Comparison of ENCODE assay signal across 2 cellular contexts in the genomic region with DNA sequence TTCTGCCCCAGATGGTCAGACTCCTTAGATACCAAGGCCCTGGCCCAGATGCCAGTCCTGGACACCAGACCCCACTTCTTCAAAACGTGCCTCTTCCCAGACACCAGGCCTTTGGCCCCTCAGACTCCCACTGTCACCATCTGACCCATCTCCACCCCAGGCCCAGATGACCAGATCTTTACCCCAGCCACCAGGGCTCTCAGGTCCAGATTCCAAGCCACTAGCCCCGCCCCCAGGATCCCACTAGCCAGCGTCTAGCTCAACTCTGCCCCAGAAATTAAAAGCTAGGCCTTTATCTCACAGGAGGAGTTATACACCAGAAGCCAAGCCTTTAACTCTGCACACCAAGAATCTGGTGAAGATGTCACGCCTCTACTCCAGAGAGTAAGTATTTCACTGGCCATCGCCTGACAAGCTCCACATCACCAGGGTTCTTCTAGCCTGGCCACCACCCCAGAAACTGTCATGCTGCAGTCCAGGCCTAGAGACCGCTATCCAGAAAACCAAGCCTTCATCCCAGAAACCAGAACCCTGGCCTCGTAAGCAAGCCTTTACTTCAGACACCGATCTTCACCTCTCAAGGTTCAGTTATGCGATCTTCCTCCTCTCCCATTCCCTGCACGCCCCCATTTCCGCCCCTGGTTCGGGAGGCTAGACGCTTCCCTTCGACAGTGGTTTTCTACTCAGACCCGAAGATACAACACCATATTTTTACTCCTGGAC.
TF ChIP-seq lines count a peak whose summit lies in the region.

No MANE protein-coding gene starts in this region.

TF ChIP-seq in SK-N-SH, 30 proteins besides CTCF, POLR2A, EP300 and RAD21:
- TF ChIP-seq POLR2AphosphoS5 (IDR thresholded peaks at IDR 0.05; ENCODE audit: low read depth, low read length) (no peak), RFX5 (IDR thresholded peaks at IDR 0.05; ENCODE audit: low read length) (no peak), FOXM1 (IDR thresholded peaks at IDR 0.05; ENCODE audit: low read depth) (no peak), EZH2phosphoT487 (IDR thresholded peaks at IDR 0.05; ENCODE audit: borderline replicate concordance, low read depth) (no peak), RCOR1 (IDR thresholded peaks at IDR 0.05; ENCODE audit: low read length) (no peak), FOSL2 (IDR thresholded peaks at IDR 0.05; ENCODE audit: borderline replicate concordance, low read depth) (no peak), SMC3 (IDR thresholded peaks at IDR 0.05; ENCODE audit: low read depth, low read length) (no peak), PBX3 (IDR thresholded peaks at IDR 0.05) (no peak), TAF1 (IDR thresholded peaks at IDR 0.05; ENCODE audit: borderline replicate concordance, low read depth, low read length) (no peak), MEF2A (IDR thresholded peaks at IDR 0.05; ENCODE audit: borderline replicate concordance, low read depth) (no peak), FOXJ3 (CRISPR knock-in tag; IDR thresholded peaks at IDR 0.05) (no peak)
- TF ChIP-seq, protein P1, sequence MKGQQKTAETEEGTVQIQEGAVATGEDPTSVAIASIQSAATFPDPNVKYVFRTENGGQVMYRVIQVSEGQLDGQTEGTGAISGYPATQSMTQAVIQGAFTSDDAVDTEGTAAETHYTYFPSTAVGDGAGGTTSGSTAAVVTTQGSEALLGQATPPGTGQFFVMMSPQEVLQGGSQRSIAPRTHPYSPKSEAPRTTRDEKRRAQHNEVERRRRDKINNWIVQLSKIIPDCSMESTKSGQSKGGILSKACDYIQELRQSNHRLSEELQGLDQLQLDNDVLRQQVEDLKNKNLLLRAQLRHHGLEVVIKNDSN (IDR thresholded peaks at IDR 0.05; ENCODE audit: borderline replicate concordance, low read depth), result no peak
- TF ChIP-seq, protein P2, sequence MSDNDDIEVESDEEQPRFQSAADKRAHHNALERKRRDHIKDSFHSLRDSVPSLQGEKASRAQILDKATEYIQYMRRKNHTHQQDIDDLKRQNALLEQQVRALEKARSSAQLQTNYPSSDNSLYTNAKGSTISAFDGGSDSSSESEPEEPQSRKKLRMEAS (IDR thresholded peaks at IDR 0.05; ENCODE audit: low read depth), result no peak
- TF ChIP-seq, protein P3, sequence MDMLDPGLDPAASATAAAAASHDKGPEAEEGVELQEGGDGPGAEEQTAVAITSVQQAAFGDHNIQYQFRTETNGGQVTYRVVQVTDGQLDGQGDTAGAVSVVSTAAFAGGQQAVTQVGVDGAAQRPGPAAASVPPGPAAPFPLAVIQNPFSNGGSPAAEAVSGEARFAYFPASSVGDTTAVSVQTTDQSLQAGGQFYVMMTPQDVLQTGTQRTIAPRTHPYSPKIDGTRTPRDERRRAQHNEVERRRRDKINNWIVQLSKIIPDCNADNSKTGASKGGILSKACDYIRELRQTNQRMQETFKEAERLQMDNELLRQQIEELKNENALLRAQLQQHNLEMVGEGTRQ (IDR thresholded peaks at IDR 0.05; ENCODE audit: borderline replicate concordance, low read depth, low read length), result no peak

TF ChIP-seq in SK-N-SH treated with all-trans-retinoic acid at 6 μM for 48 hours, 23 proteins besides CTCF, POLR2A, EP300 and RAD21:
- no peak for TF ChIP-seq ZFP30 (CRISPR knock-in tag; IDR thresholded peaks at IDR 0.05)
- no peak for TF ChIP-seq PATZ1 (CRISPR knock-in tag; IDR thresholded peaks at IDR 0.05; ENCODE audit: borderline replicate concordance)
- TF ChIP-seq ARNTL (CRISPR knock-in tag; IDR thresholded peaks at IDR 0.05; ENCODE audit: borderline replicate concordance, low read depth), result no peak
- no peak for TF ChIP-seq RARB (CRISPR knock-in tag; IDR thresholded peaks at IDR 0.05)
- no peak for TF ChIP-seq ZC3H10 (CRISPR knock-in tag; IDR thresholded peaks at IDR 0.05)
- TF ChIP-seq OSR1 (CRISPR knock-in tag; IDR thresholded peaks at IDR 0.05), result no peak
- no peak for TF ChIP-seq SNAI2 (CRISPR knock-in tag; IDR thresholded peaks at IDR 0.05)
- TF ChIP-seq PPARA (CRISPR knock-in tag; IDR thresholded peaks at IDR 0.05; ENCODE audit: borderline replicate concordance), result no peak
- TF ChIP-seq CSDC2 (CRISPR knock-in tag; IDR thresholded peaks at IDR 0.05), result no peak
- TF ChIP-seq BACH2 (CRISPR knock-in tag; IDR thresholded peaks at IDR 0.05; ENCODE audit: borderline replicate concordance), result no peak
- TF ChIP-seq, protein P4, sequence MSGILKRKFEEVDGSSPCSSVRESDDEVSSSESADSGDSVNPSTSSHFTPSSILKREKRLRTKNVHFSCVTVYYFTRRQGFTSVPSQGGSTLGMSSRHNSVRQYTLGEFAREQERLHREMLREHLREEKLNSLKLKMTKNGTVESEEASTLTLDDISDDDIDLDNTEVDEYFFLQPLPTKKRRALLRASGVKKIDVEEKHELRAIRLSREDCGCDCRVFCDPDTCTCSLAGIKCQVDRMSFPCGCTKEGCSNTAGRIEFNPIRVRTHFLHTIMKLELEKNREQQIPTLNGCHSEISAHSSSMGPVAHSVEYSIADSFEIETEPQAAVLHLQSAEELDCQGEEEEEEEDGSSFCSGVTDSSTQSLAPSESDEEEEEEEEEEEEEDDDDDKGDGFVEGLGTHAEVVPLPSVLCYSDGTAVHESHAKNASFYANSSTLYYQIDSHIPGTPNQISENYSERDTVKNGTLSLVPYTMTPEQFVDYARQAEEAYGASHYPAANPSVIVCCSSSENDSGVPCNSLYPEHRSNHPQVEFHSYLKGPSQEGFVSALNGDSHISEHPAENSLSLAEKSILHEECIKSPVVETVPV (CRISPR knock-in tag; IDR thresholded peaks at IDR 0.05), result no peak
